ENCODE assay signal across 28 cellular contexts in the genomic region with DNA sequence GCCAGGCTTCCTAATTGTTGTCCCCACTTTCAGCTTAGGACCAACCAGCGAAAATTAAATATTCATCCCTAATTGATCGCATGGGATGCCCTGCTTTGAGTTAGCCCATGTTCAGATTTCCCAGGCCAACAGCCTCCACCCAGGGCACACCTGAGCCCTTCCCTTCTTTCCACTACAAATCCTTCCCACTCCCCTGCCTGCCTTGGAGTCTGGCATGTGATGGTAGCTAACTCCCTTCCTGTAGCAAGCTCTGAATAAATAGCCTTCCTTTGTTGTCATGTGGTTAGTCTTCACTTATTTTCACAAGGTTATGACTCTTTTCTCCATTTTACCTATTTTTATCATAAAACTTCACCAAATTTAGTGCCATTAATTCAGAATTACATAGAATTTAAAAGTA.
"Had no signal": no experiment of that assay in that cellular context is flagged by ENCODE, and none has a peak within 500 bp of the region (broad histone marks: within the 10 kb centered on the region; RNA-seq: fewer than 3 reads in every experiment).

No MANE protein-coding gene starts in this region.

- DNase-seq: activated CD4-positive, alpha-beta T cell treated with anti-CD3 and anti-CD28 coated beads for 4 hours; activated CD4-positive, alpha-beta T cell treated with anti-CD3 and anti-CD28 coated beads, Interleukin-2, amount 50 U/mL, for 4 hours; activated effector memory CD4-positive, alpha-beta T cell treated with anti-CD3 and anti-CD28 coated beads, Interleukin-2, amount 50 U/mL, for 16 hours; activated naive CD4-positive, alpha-beta T cell treated with anti-CD3 and anti-CD28 coated beads, Interleukin-2, amount 10 ng/mL, durations not matched to agents 7 days and 5 days; activated T-cell treated with anti-CD3 and anti-CD28 coated beads for 4 hours; amniotic stem cell; cerebellar nuclear complex; colonic mucosa; effector CD8-positive, alpha-beta T cell; esophagus squamous epithelium; foreskin melanocyte; mammary epithelial cell; nucleus accumbens; pancreas; stimulated activated CD4-positive, alpha-beta T cell treated with anti-CD3 and anti-CD28 coated beads, Interleukin-15, amount 100 ng/mL, for 24 hours; stimulated activated CD4-positive, alpha-beta T cell treated with anti-CD3 and anti-CD28 coated beads, Interleukin-2, amount 100 ng/mL, for 24 hours; stimulated activated naive B cell treated with anti-CD40 and anti-IgM and Interleukin-4, amounts not matched to agents 10 μg/mL and 1 μg/mL and 100 μg/mL, for 72 hours; SW 1271; T-helper 9 cell; tibial artery had no signal

- H3K27me3 Mint-ChIP-seq: activated naive CD4-positive, alpha-beta T cell treated with anti-CD3 and anti-CD28 coated beads, Interleukin-2, amount 10 ng/mL, durations not matched to agents 7 days and 5 days had no signal

- H3K4me3 Mint-ChIP-seq: activated naive CD4-positive, alpha-beta T cell treated with anti-CD3 and anti-CD28 coated beads, Interleukin-2, amount 10 ng/mL, durations not matched to agents 7 days and 5 days; activated T-helper 1 cell treated with anti-CD3 and anti-CD28 coated beads, Interleukin-12 subunit alpha, Interleukin-12 subunit beta, Interleukin-2, Interleukin-4 antibody, amounts not matched to agents 30 ng/mL and 10 ng/mL and 1 ng/mL, durations not matched to agents 14 hours and 24 hours and 36 hours; naive thymus-derived CD4-positive, alpha-beta T cell; neural crest cell; stimulated activated naive B cell treated with anti-CD40 and anti-IgM and Interleukin-4, amounts not matched to agents 10 μg/mL and 1 μg/mL and 100 μg/mL, for 72 hours; T-helper 1 cell treated with Interleukin-12 subunit alpha and Interleukin-12 subunit beta and Interleukin-4 antibody, amounts not matched to agents 30 μg/mL and 1 μg/mL, for 36 hours had no signal

- H3K27ac Mint-ChIP-seq: activated naive CD4-positive, alpha-beta T cell treated with anti-CD3 and anti-CD28 coated beads, Interleukin-2, amount 10 ng/mL, durations not matched to agents 7 days and 5 days; activated T-helper 1 cell treated with anti-CD3 and anti-CD28 coated beads, Interleukin-12 subunit alpha, Interleukin-12 subunit beta, Interleukin-2, Interleukin-4 antibody, amounts not matched to agents 30 ng/mL and 10 ng/mL and 1 ng/mL, durations not matched to agents 14 hours and 24 hours and 36 hours; naive thymus-derived CD4-positive, alpha-beta T cell; stimulated activated naive B cell treated with anti-CD40 and anti-IgM and Interleukin-4, amounts not matched to agents 10 μg/mL and 1 μg/mL and 100 μg/mL, for 72 hours; T-helper 1 cell treated with Interleukin-12 subunit alpha and Interleukin-12 subunit beta and Interleukin-4 antibody, amounts not matched to agents 30 μg/mL and 1 μg/mL, for 36 hours had no signal

- H3K4me1 Mint-ChIP-seq: activated naive CD4-positive, alpha-beta T cell treated with anti-CD3 and anti-CD28 coated beads, Interleukin-2, amount 10 ng/mL, durations not matched to agents 7 days and 5 days; naive thymus-derived CD4-positive, alpha-beta T cell had no signal

- H3K27ac ChIP-seq: colonic mucosa, epithelial cell of prostate, pancreas, prostate gland, suprapubic skin, tibial artery, VCaP had no signal

- H3K9me3 Mint-ChIP-seq: activated naive CD4-positive, alpha-beta T cell treated with anti-CD3 and anti-CD28 coated beads, Interleukin-2, amount 10 ng/mL, durations not matched to agents 7 days and 5 days had no signal

- H3K4me3 ChIP-seq: colonic mucosa, esophagus squamous epithelium, pancreas, prostate gland, suprapubic skin, tibial artery had no signal

- ATAC-seq: naive thymus-derived CD4-positive, alpha-beta T cell; stimulated activated naive B cell treated with anti-CD40 and anti-IgM and Interleukin-4, amounts not matched to agents 10 μg/mL and 1 μg/mL and 100 μg/mL, for 72 hours had no signal

- H3K27me3 ChIP-seq: colonic mucosa, esophagus squamous epithelium, pancreas, suprapubic skin, tibial artery had no signal

- H3K36me3 Mint-ChIP-seq: activated naive CD4-positive, alpha-beta T cell treated with anti-CD3 and anti-CD28 coated beads, Interleukin-2, amount 10 ng/mL, durations not matched to agents 7 days and 5 days; naive thymus-derived CD4-positive, alpha-beta T cell; stimulated activated naive B cell treated with anti-CD40 and anti-IgM and Interleukin-4, amounts not matched to agents 10 μg/mL and 1 μg/mL and 100 μg/mL, for 72 hours had no signal

- H3K4me1 ChIP-seq: colonic mucosa had no signal

- H3K9me3 ChIP-seq: colonic mucosa, esophagus squamous epithelium, pancreas, prostate gland, tibial artery had no signal

- H3K36me3 ChIP-seq: colonic mucosa, esophagus squamous epithelium, pancreas, prostate gland, suprapubic skin, tibial artery had no signal
